In the genomic region with DNA sequence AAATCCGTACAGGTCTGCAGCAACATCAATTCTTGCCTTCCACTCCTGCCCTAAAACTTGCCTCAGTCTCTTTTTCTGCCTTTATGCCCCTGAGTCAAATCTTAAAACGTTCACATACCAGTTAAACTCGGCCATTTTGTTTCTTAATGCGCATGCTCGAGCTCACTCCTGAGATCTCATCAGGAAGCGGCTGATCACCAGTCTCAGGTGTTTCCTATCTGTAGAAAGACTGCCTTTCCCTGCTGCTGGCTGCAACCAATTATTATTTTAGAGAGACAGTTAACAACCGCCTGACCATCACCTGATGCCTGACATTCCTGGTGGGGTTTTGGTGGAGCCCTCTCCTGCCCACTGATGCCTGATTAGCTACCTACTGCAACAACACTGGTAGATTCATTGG, we compare ENCODE assay signal across 24 cellular contexts.
"Had no signal": no experiment of that assay in that cellular context is flagged by ENCODE, and none has a peak within 500 bp of the region (broad histone marks: within the 10 kb centered on the region; RNA-seq: fewer than 3 reads in every experiment).

No MANE protein-coding gene starts in this region.

- H3K4me3 ChIP-seq: adrenal gland, MG63, PC-9 had no signal

- H3K27me3 ChIP-seq: adrenal gland, MG63 had no signal

- H3K9me3 ChIP-seq: adrenal gland, MG63 had no signal

- H3K27ac ChIP-seq: adrenal gland, PC-9 had no signal

- H3K4me1 ChIP-seq: adrenal gland had no signal

- DNase-seq: activated B cell treated with CpG ODN at 0.5 μM for 24 hours; activated CD4-positive, alpha-beta T cell treated with anti-CD3 and anti-CD28 coated beads for 1 hour; activated CD4-positive, alpha-beta T cell treated with anti-CD3 and anti-CD28 coated beads, Interleukin-2, amount 10 ng/mL, durations not matched to agents 24 days and 14 days; activated CD4-positive, alpha-beta T cell treated with anti-CD3 and anti-CD28 coated beads, Interleukin-2, amount 50 U/mL, for 48 hours; activated CD8-positive, alpha-beta memory T cell treated with anti-CD3 and anti-CD28 coated beads, Interleukin-2, amount 10 ng/mL, durations not matched to agents 7 days and 5 days; activated gamma-delta T cell; activated naive CD4-positive, alpha-beta T cell treated with anti-CD3 and anti-CD28 coated beads for 36 hours; activated naive CD8-positive, alpha-beta T cell treated with anti-CD3 and anti-CD28 coated beads, Interleukin-2, amount 10 ng/mL, durations not matched to agents 7 days and 5 days; activated T-cell treated with anti-CD3 and anti-CD28 coated beads, Interleukin-2, amount 50 U/mL, for 4 hours; adrenal gland; anterior cingulate cortex; cerebellar nuclear complex; MG63; MV-4-11; NCI-H1092 treated with DMSO at 0.1 percent for 48 hours; NCI-H1436; NCI-H1694 treated with DMSO at 0.1 percent for 48 hours; NCI-H2029 treated with DMSO at 0.1 percent for 48 hours; NCI-H446; NCI-H524 treated with DMSO at 0.1 percent for 48 hours; PC-9; SHP77 treated with DMSO at 0.1 percent for 48 hours; T-helper 17 cell; T-helper 9 cell had no signal

- H3K36me3 ChIP-seq: adrenal gland, MG63 had no signal
